8 cellular contexts compared by ENCODE assay signal in the genomic region with DNA sequence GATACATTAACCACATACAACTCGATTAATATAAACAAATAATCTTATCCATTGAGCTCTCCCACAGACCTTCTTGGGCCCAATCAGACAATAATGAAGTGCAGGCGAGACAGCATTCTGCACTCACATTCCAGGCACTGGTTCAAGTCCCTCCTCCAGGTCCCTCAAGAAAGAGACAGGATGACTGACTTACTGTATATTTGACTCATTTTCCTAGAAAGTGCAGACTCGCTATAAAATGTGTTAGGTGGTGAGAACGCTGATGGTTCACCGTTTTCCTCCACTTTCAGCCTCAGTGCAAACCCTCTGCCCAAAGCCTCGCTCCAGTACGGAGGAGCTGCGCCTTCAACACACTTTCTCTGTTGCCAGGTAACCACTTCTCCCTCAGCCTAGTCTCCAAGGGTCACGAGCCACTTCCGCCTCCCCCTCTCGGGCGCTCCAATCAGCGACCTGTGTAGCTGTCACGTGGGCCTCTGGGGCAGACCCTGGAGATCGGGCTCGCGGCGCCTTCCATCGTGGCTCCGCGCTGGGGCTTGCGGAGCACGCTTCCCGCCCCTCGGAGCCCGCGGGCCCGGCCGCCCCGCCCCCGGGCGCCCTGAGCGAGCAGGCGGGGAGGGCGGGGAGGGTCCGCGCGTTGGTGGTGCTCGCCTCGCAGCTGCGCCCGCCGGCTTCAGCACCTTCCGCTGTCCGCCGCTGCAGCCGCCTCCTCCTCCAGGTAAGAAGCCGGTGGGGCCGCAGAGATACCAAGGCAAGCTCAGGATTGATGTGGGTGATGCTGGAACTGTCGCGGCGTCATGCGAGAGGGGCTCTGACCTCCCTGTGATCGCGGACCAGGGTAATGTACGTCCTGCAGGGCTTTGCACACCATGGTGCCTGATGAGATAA. TPM values are rescaled to one million over a fixed set of nuclear protein-coding genes. Genes with fewer than 3 reads are reported as not detected.
DNase-seq lines count a peak whose midpoint lies in the region; ATAC-seq and TF ChIP-seq lines count a peak whose summit lies in the region.

A gene (plus strand): TSS at position 477 of the 885 bp plus-strand sequence. CDS start 45,740 bp downstream, outside the sequence.

- no peaks in the 10 kb centered on the region for H3K27me3 ChIP-seq in testis

- peak within 1 kb of the TSS; percentile 54; the same call in 1 of the 2 replicates for H3K4me3 Mint-ChIP-seq in HFFc6
- peak within 1 kb of the TSS; percentile 84 for H3K4me3 Mint-ChIP-seq in osteocyte (ENCODE audit: unreplicated experiment)

- DNase-seq in GDM1 (lab: John Stamatoyannopoulos, UW) (peak; percentile 57), HFFc6 (no peak), NCI-H1105 (lab: John Stamatoyannopoulos, UW) (peak; percentile 92), Right ventricle myocardium inferior (ENCODE audit: missing footprints) (peak; percentile 92), osteocyte (ENCODE audit: extremely low spot score, unreplicated experiment) (peak; percentile 88), testis (peak; percentile 97)
- DNase-seq in activated naive CD4-positive, alpha-beta T cell treated with anti-CD3 and anti-CD28 coated beads, Interleukin-2, amount 50 U/mL, for 72 hours (ENCODE audit: low spot score in 2 of 2) = peak; percentile 75 to 83

- H3K27me3 Mint-ChIP-seq in HFFc6 (ENCODE audit: insufficient read depth) = peaks cover 20% of the 10 kb centered on the region
- H3K27me3 Mint-ChIP-seq in osteocyte (ENCODE audit: unreplicated experiment) = peaks cover 46% of the 10 kb centered on the region

- H3K9me3 Mint-ChIP-seq in HFFc6 (no peaks in the 10 kb centered on the region), osteocyte (ENCODE audit: unreplicated experiment) (no peaks in the 10 kb centered on the region)
- no peaks in the 10 kb centered on the region for H3K9me3 Mint-ChIP-seq in activated naive CD4-positive, alpha-beta T cell treated with anti-CD3 and anti-CD28 coated beads, Interleukin-2, amount 50 U/mL, for 72 hours

- WGBS in testis, 2 donors = 1 to 2% methylated on average over 19 to 42 of the region's 56 CpGs

- H3K4me1 Mint-ChIP-seq in HFFc6 (ENCODE audit: low read depth) (no peaks in the 10 kb centered on the region), osteocyte (ENCODE audit: unreplicated experiment) (peaks cover 9% of the 10 kb centered on the region)

- H3K4me3 ChIP-seq in testis = peak within 1 kb of the TSS; percentile 66 to 71

- H3K27ac Mint-ChIP-seq in HFFc6 (no peak within 1 kb of the TSS), osteocyte (ENCODE audit: unreplicated experiment) (peak within 1 kb of the TSS; percentile 48)
- peak within 1 kb of the TSS; percentile 61 to 62 for H3K27ac Mint-ChIP-seq in activated naive CD4-positive, alpha-beta T cell treated with anti-CD3 and anti-CD28 coated beads, Interleukin-2, amount 50 U/mL, for 72 hours

- no peaks in the 10 kb centered on the region for H3K36me3 Mint-ChIP-seq in HFFc6 (ENCODE audit: low read depth)
- H3K36me3 Mint-ChIP-seq in activated naive CD4-positive, alpha-beta T cell treated with anti-CD3 and anti-CD28 coated beads, Interleukin-2, amount 50 U/mL, for 72 hours = no peaks in the 10 kb centered on the region
- no peaks in the 10 kb centered on the region for H3K36me3 Mint-ChIP-seq in osteocyte (ENCODE audit: unreplicated experiment)

- no peaks in the 10 kb centered on the region for H3K36me3 ChIP-seq in testis (ENCODE audit: low read depth, missing control alignments)

- H3K4me1 ChIP-seq in testis = no peaks in the 10 kb centered on the region

- no peaks in the 10 kb centered on the region for H3K9me3 ChIP-seq in testis

- peak; percentile 99 for ATAC-seq in SK-N-SH treated with all-trans-retinoic acid at 6 μM for 48 hours
- peak; percentile 97 to 98 for ATAC-seq in activated naive CD4-positive, alpha-beta T cell treated with anti-CD3 and anti-CD28 coated beads, Interleukin-2, amount 50 U/mL, for 72 hours
- ATAC-seq in Right ventricle myocardium inferior = peak; percentile 99

- TF ChIP-seq CTCF in HFFc6 (IDR thresholded peaks at IDR 0.05) (no peak), osteocyte (IDR thresholded peaks at IDR 0.05) (no peak), testis (IDR thresholded peaks at IDR 0.05) (no peak)

- peak within 1 kb of the TSS in 1 of 2 donors; percentile 51 for H3K27ac ChIP-seq in testis

- no peak for TF ChIP-seq POLR2A in testis (IDR thresholded peaks at IDR 0.05)

- intact Hi-C loops in Right ventricle myocardium inferior (cut with DNase I) (no loop called here), testis (cut with DNase I; ENCODE audit: low total_unique reads) (no loop called here)

TF ChIP-seq in SK-N-SH treated with all-trans-retinoic acid at 6 μM for 48 hours, 23 proteins besides CTCF, POLR2A, EP300 and RAD21:
- TF ChIP-seq ARNTL (CRISPR knock-in tag; IDR thresholded peaks at IDR 0.05; ENCODE audit: borderline replicate concordance, low read depth) = no peak
- TF ChIP-seq, protein P1, sequence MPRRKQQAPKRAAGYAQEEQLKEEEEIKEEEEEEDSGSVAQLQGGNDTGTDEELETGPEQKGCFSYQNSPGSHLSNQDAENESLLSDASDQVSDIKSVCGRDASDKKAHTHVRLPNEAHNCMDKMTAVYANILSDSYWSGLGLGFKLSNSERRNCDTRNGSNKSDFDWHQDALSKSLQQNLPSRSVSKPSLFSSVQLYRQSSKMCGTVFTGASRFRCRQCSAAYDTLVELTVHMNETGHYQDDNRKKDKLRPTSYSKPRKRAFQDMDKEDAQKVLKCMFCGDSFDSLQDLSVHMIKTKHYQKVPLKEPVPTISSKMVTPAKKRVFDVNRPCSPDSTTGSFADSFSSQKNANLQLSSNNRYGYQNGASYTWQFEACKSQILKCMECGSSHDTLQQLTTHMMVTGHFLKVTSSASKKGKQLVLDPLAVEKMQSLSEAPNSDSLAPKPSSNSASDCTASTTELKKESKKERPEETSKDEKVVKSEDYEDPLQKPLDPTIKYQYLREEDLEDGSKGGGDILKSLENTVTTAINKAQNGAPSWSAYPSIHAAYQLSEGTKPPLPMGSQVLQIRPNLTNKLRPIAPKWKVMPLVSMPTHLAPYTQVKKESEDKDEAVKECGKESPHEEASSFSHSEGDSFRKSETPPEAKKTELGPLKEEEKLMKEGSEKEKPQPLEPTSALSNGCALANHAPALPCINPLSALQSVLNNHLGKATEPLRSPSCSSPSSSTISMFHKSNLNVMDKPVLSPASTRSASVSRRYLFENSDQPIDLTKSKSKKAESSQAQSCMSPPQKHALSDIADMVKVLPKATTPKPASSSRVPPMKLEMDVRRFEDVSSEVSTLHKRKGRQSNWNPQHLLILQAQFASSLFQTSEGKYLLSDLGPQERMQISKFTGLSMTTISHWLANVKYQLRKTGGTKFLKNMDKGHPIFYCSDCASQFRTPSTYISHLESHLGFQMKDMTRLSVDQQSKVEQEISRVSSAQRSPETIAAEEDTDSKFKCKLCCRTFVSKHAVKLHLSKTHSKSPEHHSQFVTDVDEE (CRISPR knock-in tag; IDR thresholded peaks at IDR 0.05) = peak; percentile 62
- no peak for TF ChIP-seq OSR1 (CRISPR knock-in tag; IDR thresholded peaks at IDR 0.05)
- TF ChIP-seq ZFP3 (CRISPR knock-in tag; IDR thresholded peaks at IDR 0.05) = no peak
- no peak for TF ChIP-seq ESRRG (CRISPR knock-in tag; IDR thresholded peaks at IDR 0.05)
- TF ChIP-seq ZNF565 (CRISPR knock-in tag; conservative IDR thresholded peaks at IDR 0.05; ENCODE audit: low read depth) = no peak

RNA-seq across cellular contexts. Expression of the gene that starts here (rescaled TPM):
- not detected for total RNA-seq in HFFc6 (2021; fragmentation: NEBNext Ultra II Directional; extraction: Animal tissue kit (Norgen Biotek cat#: 25700))
- total RNA-seq in activated naive CD4-positive, alpha-beta T cell treated with anti-CD3 and anti-CD28 coated beads, Interleukin-2, amount 50 U/mL, for 72 hours = 1 to 10 TPM; 1.3 to 2.5 TPM
- total RNA-seq in Right ventricle myocardium inferior (0.43 TPM), osteocyte (0.44 and 0.67 TPM in 2 replicates), testis (10 to 100 TPM in 1 of 2 donors, 1 to 10 TPM in 1; 9.3 to 10.2 TPM)
- polyA plus RNA-seq in testis (ENCODE audit: insufficient read depth, low read depth, low replicate concordance) = 4.8 TPM

Comparison
In these comparisons a context has a peak if more than half of its experiments do, and no peak if none do; other contexts are left out.
1. Peak in DNase-seq and ATAC-seq in Right ventricle myocardium inferior; RNA of the gene not detected or under 1 TPM.
2. Peak in DNase-seq in osteocyte; RNA of the gene not detected or under 1 TPM.